20 cellular contexts compared by ENCODE assay signal in the genomic region with DNA sequence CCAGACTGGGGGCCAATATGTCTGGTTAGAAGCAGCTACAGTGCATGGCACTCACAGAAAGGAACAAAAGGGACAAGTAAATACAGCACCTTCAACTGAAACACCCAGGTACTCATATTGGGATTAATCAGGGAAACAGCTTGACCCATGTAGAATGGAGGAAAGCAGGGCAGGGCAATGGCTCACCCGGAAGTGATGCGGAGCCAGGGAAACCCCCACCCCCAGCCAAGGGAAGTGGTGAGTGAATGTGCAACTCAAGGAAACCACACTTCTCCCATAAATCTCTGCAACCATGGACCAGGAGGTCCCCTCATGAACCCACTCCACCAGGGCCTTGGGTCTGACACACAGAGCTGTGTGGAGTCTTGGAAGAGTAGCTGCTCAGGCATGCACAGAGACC.
DNase-seq lines count a peak whose midpoint lies in the region; ATAC-seq and TF ChIP-seq lines count a peak whose summit lies in the region.
"Had no signal": no experiment of that assay in that cellular context is flagged by ENCODE, and none has a peak within 500 bp of the region (broad histone marks: within the 10 kb centered on the region; RNA-seq: fewer than 3 reads in every experiment).

No MANE protein-coding gene starts in this region.

- CTCF ChIA-PET in naive thymus-derived CD4-positive, alpha-beta T cell (lab: Charles Lee): no interaction called here
- CTCF ChIA-PET in PC-3 (lab: Charles Lee): no interaction called here

- no TSS peak for BruUV-seq in PC-3 (replicated peaks; lab: Mats Ljungman, UMichigan)

- no peak overlapping the region for H3K4me3 Mint-ChIP-seq in CD14-positive monocyte
- H3K4me3 Mint-ChIP-seq in naive thymus-derived CD4-positive, alpha-beta T cell: no peak overlapping the region
- H3K4me3 Mint-ChIP-seq: activated naive CD8-positive, alpha-beta T cell; GM23338; stimulated activated naive CD8-positive, alpha-beta T cell treated with anti-CD3 and anti-CD28 coated beads, Interleukin-15, Interleukin-2, amounts not matched to agents 100 ng/mL and 50 ng/mL, for 24 hours; T-cell; type B pancreatic cell had no signal

- ATAC-seq in naive thymus-derived CD4-positive, alpha-beta T cell: peak; percentile 32
- ATAC-seq in PC-3: no peak
- ATAC-seq: GM23338, mucosa of descending colon, psoas muscle, T-cell had no signal

- H3K27ac Mint-ChIP-seq in CD14-positive monocyte: no peak overlapping the region
- no peak overlapping the region for H3K27ac Mint-ChIP-seq in naive thymus-derived CD4-positive, alpha-beta T cell
- H3K27ac Mint-ChIP-seq: activated naive CD8-positive, alpha-beta T cell; GM23338; stimulated activated naive CD8-positive, alpha-beta T cell treated with anti-CD3 and anti-CD28 coated beads, Interleukin-15, Interleukin-2, amounts not matched to agents 100 ng/mL and 50 ng/mL, for 24 hours; T-cell; type B pancreatic cell had no signal

- intact Hi-C loops in CD14-positive monocyte (cut with micrococcal nuclease): no loop called here
- intact Hi-C loops in naive thymus-derived CD4-positive, alpha-beta T cell (cut with micrococcal nuclease): no loop called here
- intact Hi-C loops in PC-3 (cut with micrococcal nuclease): no loop called here

- no peaks in the 10 kb centered on the region for H3K36me3 ChIP-seq in naive thymus-derived CD4-positive, alpha-beta T cell (ENCODE audit: control insufficient read depth in 2 of 3, insufficient read depth in 3 of 3, low read length in 3 of 3)
- no peaks in the 10 kb centered on the region for H3K36me3 ChIP-seq in PC-3 (ENCODE audit: low read depth, low read length)
- H3K36me3 ChIP-seq: brain microvascular endothelial cell had no signal

- H3K27ac ChIP-seq in VCaP (peak overlapping the region; percentile 100), PC-3 (ENCODE audit: low read length) (no peak overlapping the region)
- H3K27ac ChIP-seq in naive thymus-derived CD4-positive, alpha-beta T cell (ENCODE audit: low read depth, low read length): no peak overlapping the region
- H3K27ac ChIP-seq: brain microvascular endothelial cell, psoas muscle had no signal

- H2AFZ ChIP-seq in PC-3 (ENCODE audit: low read length): no peak overlapping the region
- H2AFZ ChIP-seq: GM23338 had no signal

- H3K9ac ChIP-seq in PC-3 (ENCODE audit: low read length): no peak overlapping the region

- no peaks in the 10 kb centered on the region for H3F3A ChIP-seq in PC-3 (ENCODE audit: low read length, unreplicated experiment)

- H4K20me1 ChIP-seq in PC-3 (ENCODE audit: low read length): no peaks in the 10 kb centered on the region

- DNase-seq in CD14-positive monocyte (ENCODE audit: low spot score) (peak; percentile 55), GM12864 (ENCODE audit: low read depth) (peak; percentile 29), GM13977 (ENCODE audit: low spot score) (no peak), RKO (ENCODE audit: low spot score) (no peak), PC-3 (no peak)
- DNase-seq in naive thymus-derived CD4-positive, alpha-beta T cell: peak in 1 of 9 donors; percentile 27
- DNase-seq in effector CD4-positive, alpha-beta T cell: no peak
- DNase-seq: brain microvascular endothelial cell, DND-41, mucosa of descending colon, NCI-H1436, NCI-H526, psoas muscle, SHP77 treated with DMSO at 0.1 percent for 48 hours, T-cell had no signal

- H3K9me3 ChIP-seq in naive thymus-derived CD4-positive, alpha-beta T cell (ENCODE audit: control insufficient read depth in 2 of 3, low read length in 3 of 3): no peaks in the 10 kb centered on the region
- no peaks in the 10 kb centered on the region for H3K9me3 ChIP-seq in PC-3 (ENCODE audit: low read length)

- peaks cover 9% of the 10 kb centered on the region for H3K4me1 Mint-ChIP-seq in CD14-positive monocyte
- H3K4me1 Mint-ChIP-seq in naive thymus-derived CD4-positive, alpha-beta T cell: peaks cover 0 to 4% (median 0%) of the 10 kb centered on the region in 7 donors
- H3K4me1 Mint-ChIP-seq: GM23338 had no signal

- in situ Hi-C loops in GM13977 (cut with MboI; ENCODE audit: low pct_unique_long_range_greater_than_20kb, low sequenced_read_pairs, unreplicated experiment): no loop called here

- H3K4me3 ChIP-seq in GM12864 (ENCODE audit: low read depth, low read length) (no peak overlapping the region), PC-3 (ENCODE audit: low read length) (no peak overlapping the region)
- H3K4me3 ChIP-seq in naive thymus-derived CD4-positive, alpha-beta T cell (ENCODE audit: low read length): no peak overlapping the region
- H3K4me3 ChIP-seq: GM23338, mucosa of descending colon, psoas muscle had no signal

- H3K79me2 ChIP-seq in PC-3 (ENCODE audit: low read length): no peaks in the 10 kb centered on the region

- no peaks in the 10 kb centered on the region for H3K9me2 ChIP-seq in PC-3 (replicated peaks; ENCODE audit: low read length)

- no peak overlapping the region for H3K4me2 ChIP-seq in PC-3 (ENCODE audit: low read length)
- H3K4me2 ChIP-seq: GM23338 had no signal

- H3K9me3 Mint-ChIP-seq in CD14-positive monocyte: peaks cover 18 to 36% (median 22%) of the 10 kb centered on the region in 7 donors
- H3K9me3 Mint-ChIP-seq in naive thymus-derived CD4-positive, alpha-beta T cell: peaks cover 11 to 36% (median 22%) of the 10 kb centered on the region in 11 donors

- H3K27me3 ChIP-seq in naive thymus-derived CD4-positive, alpha-beta T cell (ENCODE audit: control insufficient read depth in 2 of 2, insufficient read depth in 2 of 2, low read length in 2 of 2): no peaks in the 10 kb centered on the region
- H3K27me3 ChIP-seq in PC-3 (ENCODE audit: low read length): 0 out of 2 replicates have a peak, but pooled peaks cover 5% of the 10 kb centered on the region
- H3K27me3 ChIP-seq: brain microvascular endothelial cell had no signal

- H3K36me3 Mint-ChIP-seq in CD14-positive monocyte: no peaks in the 10 kb centered on the region
- peaks cover 0 to 9% (median 6%) of the 10 kb centered on the region in 5 donors for H3K36me3 Mint-ChIP-seq in naive thymus-derived CD4-positive, alpha-beta T cell
- H3K36me3 Mint-ChIP-seq: type B pancreatic cell had no signal

- POLR2A ChIA-PET in naive thymus-derived CD4-positive, alpha-beta T cell (lab: Charles Lee): no interaction called here
- POLR2A ChIA-PET in PC-3 (lab: Charles Lee; ENCODE audit: unreplicated experiment): interaction anchor here (0.7 kb wide), 1 partner anchor 414 kb away, joined by 3 read pairs; no protein-coding TSS in a partner anchor

- TF ChIP-seq CTCF in CD14-positive monocyte (IDR thresholded peaks at IDR 0.05): no peak
- TF ChIP-seq CTCF in GM12864 (IDR thresholded peaks at IDR 0.05; ENCODE audit: low read depth, low read length, missing control alignments): no peak
- no peak for TF ChIP-seq CTCF in VCaP (conservative IDR thresholded peaks at IDR 0.05)
- TF ChIP-seq CTCF in GM13977 (IDR thresholded peaks at IDR 0.05; ENCODE audit: extremely low read depth, insufficient read depth, missing control alignments): no peak
- no peak for TF ChIP-seq CTCF in PC-3 (conservative IDR thresholded peaks at IDR 0.05; ENCODE audit: low read depth, low read length)

- H3K4me1 ChIP-seq in naive thymus-derived CD4-positive, alpha-beta T cell (ENCODE audit: control insufficient read depth in 2 of 2, insufficient read depth in 2 of 2, low read length in 2 of 2): peaks cover 0 to 3% of the 10 kb centered on the region in 2 donors
- H3K4me1 ChIP-seq in PC-3 (ENCODE audit: insufficient read depth, low read length): no peaks in the 10 kb centered on the region
- H3K4me1 ChIP-seq: psoas muscle had no signal

- peaks cover 3 to 8% (median 7%) of the 10 kb centered on the region in 3 donors for H3K27me3 Mint-ChIP-seq in CD14-positive monocyte (ENCODE audit: low read depth in 3 of 3)
- peaks cover 13 to 40% (median 27%) of the 10 kb centered on the region in 5 donors for H3K27me3 Mint-ChIP-seq in naive thymus-derived CD4-positive, alpha-beta T cell

Comparison
In these comparisons a context has a peak if more than half of its experiments do, and no peak if none do; other contexts are left out.
1. DNase-seq: peak in CD14-positive monocyte (single experiment) and GM12864 (single experiment); none in GM13977 (single experiment), effector CD4-positive, alpha-beta T cell (single experiment), RKO (single experiment) and PC-3 (single experiment).